In genomic region chr6:136752554-136752953, GRCh38 we compare ENCODE assay signal across 14 cellular contexts. TPM values are rescaled to one million over a fixed set of nuclear protein-coding genes. Genes with fewer than 3 reads are reported as not detected.
DNase-seq lines count a peak whose midpoint lies in the region; ATAC-seq, FAIRE-seq and TF ChIP-seq lines count a peak whose summit lies in the region.
"Had no signal": no experiment of that assay in that cellular context is flagged by ENCODE, and none has a peak within 500 bp of the region (broad histone marks: within the 10 kb centered on the region; RNA-seq: fewer than 3 reads in every experiment).

No MANE protein-coding gene starts in this region.

- H3K36me3 Mint-ChIP-seq in activated CD8-positive, alpha-beta T cell treated with anti-CD3 and anti-CD28 coated beads for 36 hours (ENCODE audit: low read depth) = no peaks in the 10 kb centered on the region
- no peaks in the 10 kb centered on the region for H3K36me3 Mint-ChIP-seq in type B pancreatic cell

- H3K27me3 ChIP-seq in HepG2 (ENCODE audit: control insufficient read depth in 1 of 2, insufficient read depth in 2 of 2, low read length in 2 of 2) (peaks cover 0 to 6% of the 10 kb centered on the region in 2 experiments; a peak in 2 of 5 replicates), upper lobe of right lung (no peaks in the 10 kb centered on the region)

- no peak overlapping the region for H3K27ac ChIP-seq in HepG2 (ENCODE audit: extremely low read length, insufficient read depth, low read length)
- H3K27ac ChIP-seq in upper lobe of right lung = no peak overlapping the region

- TF ChIP-seq CTCF in activated CD8-positive, alpha-beta T cell treated with anti-CD3 and anti-CD28 coated beads for 36 hours (IDR thresholded peaks at IDR 0.05) = no peak
- TF ChIP-seq CTCF in HepG2 (CRISPR knock-in tag; IDR thresholded peaks at IDR 0.05) (no peak), upper lobe of right lung (IDR thresholded peaks at IDR 0.05) (no peak), type B pancreatic cell (conservative IDR thresholded peaks at IDR 0.05) (no peak), GM10248 (IDR thresholded peaks at IDR 0.05; ENCODE audit: control extremely low read depth, extremely low read depth, low read depth, missing control alignments) (no peak)

- FAIRE-seq in HepG2 (lab: Jason Lieb, UNC) = no peak
- FAIRE-seq: keratinocyte had no signal

- H3K4me1 Mint-ChIP-seq in stimulated activated naive CD8-positive, alpha-beta T cell treated with anti-CD3 and anti-CD28 coated beads, Interleukin-15, amount 100 ng/mL, for 72 hours = peaks cover 80% of the 10 kb centered on the region
- H3K4me1 Mint-ChIP-seq in activated CD8-positive, alpha-beta T cell treated with anti-CD3 and anti-CD28 coated beads for 36 hours (ENCODE audit: low read depth) = peaks cover 61% of the 10 kb centered on the region
- H3K4me1 Mint-ChIP-seq in type B pancreatic cell (ENCODE audit: unreplicated experiment) = no peaks in the 10 kb centered on the region

- intact Hi-C loops in activated CD8-positive, alpha-beta T cell treated with anti-CD3 and anti-CD28 coated beads for 36 hours (cut with micrococcal nuclease) = loop anchor here (5.0 kb wide), 1 partner anchor 35 kb away; no protein-coding TSS in a partner anchor
- intact Hi-C loops in HepG2 (cut with micrococcal nuclease; ENCODE audit: unreplicated experiment) = no loop called here
- intact Hi-C loops in upper lobe of right lung (cut with DNase I) = no loop called here
- intact Hi-C loops in posterior vena cava (cut with DNase I) = no loop called here

- H3K9ac ChIP-seq in HepG2 (ENCODE audit: insufficient read depth, low read depth, low read length) = no peak overlapping the region

- in situ Hi-C loops in HepG2 (cut with HindIII; ENCODE audit: extremely low pct_ligation_motif_present, low pct_unique_long_range_greater_than_20kb) = no loop called here

- H3K27ac Mint-ChIP-seq in stimulated activated naive CD8-positive, alpha-beta T cell treated with anti-CD3 and anti-CD28 coated beads, Interleukin-15, amount 100 ng/mL, for 72 hours = peak overlapping the region; percentile 62 to 94
- H3K27ac Mint-ChIP-seq in activated CD8-positive, alpha-beta T cell treated with anti-CD3 and anti-CD28 coated beads for 36 hours = peak overlapping the region; percentile 67
- H3K27ac Mint-ChIP-seq in type B pancreatic cell = no peak overlapping the region

- H3K4me1 ChIP-seq in HepG2 (ENCODE audit: insufficient read depth, low read length) (no peaks in the 10 kb centered on the region), upper lobe of right lung (peaks cover 48% of the 10 kb centered on the region)

- no peak for TF ChIP-seq RAD21 in HepG2 (CRISPR knock-in tag; IDR thresholded peaks at IDR 0.05)

- H3K36me3 ChIP-seq in HepG2 (replicated peaks in 1 of 2; ENCODE audit: control insufficient read depth in 1 of 2, insufficient read depth in 2 of 2, low read length in 2 of 2) = no peaks in the 10 kb centered on the region
- no peaks in the 10 kb centered on the region for H3K36me3 ChIP-seq in upper lobe of right lung

- TF ChIP-seq POLR2A in HepG2 (IDR thresholded peaks at IDR 0.05; ENCODE audit: insufficient read depth in 1 of 2, low read depth in 2 of 2, low read length in 2 of 2) = no peak

- no peak for ATAC-seq in stimulated activated naive CD8-positive, alpha-beta T cell treated with anti-CD3 and anti-CD28 coated beads, Interleukin-15, amount 100 ng/mL, for 72 hours
- ATAC-seq in stimulated activated naive CD8-positive, alpha-beta T cell treated with anti-CD3 and anti-CD28 coated beads, Interleukin-15, Interleukin-2, amounts not matched to agents 100 U/mL and 50 U/mL, for 24 hours = no peak
- ATAC-seq in activated CD8-positive, alpha-beta T cell treated with anti-CD3 and anti-CD28 coated beads for 36 hours = no peak
- ATAC-seq in HepG2 (no peak), upper lobe of right lung (peak; percentile 64)

- H3K4me3 ChIP-seq in HepG2 (replicated peaks in 1 of 3; ENCODE audit: insufficient read depth in 1 of 3, low read depth in 2 of 3, low read length in 3 of 3) (no peak overlapping the region), upper lobe of right lung (no peak overlapping the region)

- H3K79me2 ChIP-seq in HepG2 (ENCODE audit: insufficient read depth, low read length) = no peaks in the 10 kb centered on the region

- TF ChIP-seq EP300 in HepG2 (IDR thresholded peaks at IDR 0.05; ENCODE audit: low read depth in 2 of 2, low read length in 2 of 2) (no peak), HepG2 (CRISPR knock-in tag; IDR thresholded peaks at IDR 0.05; ENCODE audit: borderline replicate concordance) (no peak)

- CTCF ChIA-PET in activated CD8-positive, alpha-beta T cell treated with anti-CD3 and anti-CD28 coated beads for 36 hours (lab: Charles Lee) = interaction anchor here (0.7 to 2.5 kb wide), 6 partner anchors 10 to 107 kb away, joined by 3 to 16 read pairs (median 3); partner anchors contain the start of gene MAP3K5
- CTCF ChIA-PET in HepG2 (lab: Yijun Ruan, JAX; ENCODE audit: low intra/inter-chr PET ratio, low total read pairs) (no interaction called here), GM10248 (lab: Yijun Ruan, JAX) (interaction anchor here (1.4 to 1.6 kb wide), 4 partner anchors 10 to 108 kb away, joined by 4 to 8 read pairs (median 6); partner anchors contain the start of gene MAP3K5)

- no TSS peak for BruUV-seq in HepG2 (replicated peaks; lab: Mats Ljungman, UMichigan)

- no peak overlapping the region for H3K4me2 ChIP-seq in HepG2 (ENCODE audit: low read depth, low read length)

- H3K9me3 ChIP-seq in HepG2 (ENCODE audit: low read length) (no peaks in the 10 kb centered on the region), upper lobe of right lung (no peaks in the 10 kb centered on the region)

- no peaks in the 10 kb centered on the region for H3K9me3 Mint-ChIP-seq in stimulated activated naive CD8-positive, alpha-beta T cell treated with anti-CD3 and anti-CD28 coated beads, Interleukin-15, amount 100 ng/mL, for 72 hours
- no peaks in the 10 kb centered on the region for H3K9me3 Mint-ChIP-seq in activated CD8-positive, alpha-beta T cell treated with anti-CD3 and anti-CD28 coated beads for 36 hours
- no peaks in the 10 kb centered on the region for H3K9me3 Mint-ChIP-seq in type B pancreatic cell
- H3K9me3 Mint-ChIP-seq: stimulated activated naive CD8-positive, alpha-beta T cell treated with anti-CD3 and anti-CD28 coated beads, Interleukin-15, Interleukin-2, amounts not matched to agents 100 ng/mL and 50 ng/mL, for 24 hours had no signal

- H4K20me1 ChIP-seq in HepG2 (ENCODE audit: insufficient read depth, low read length) = no peaks in the 10 kb centered on the region

- peak overlapping the region; percentile 65 to 75 for H3K4me3 Mint-ChIP-seq in stimulated activated naive CD8-positive, alpha-beta T cell treated with anti-CD3 and anti-CD28 coated beads, Interleukin-15, amount 100 ng/mL, for 72 hours
- no peak overlapping the region for H3K4me3 Mint-ChIP-seq in activated CD8-positive, alpha-beta T cell treated with anti-CD3 and anti-CD28 coated beads for 36 hours
- no peak overlapping the region for H3K4me3 Mint-ChIP-seq in type B pancreatic cell

- 54% methylated on average over 7 of the region's 7 CpGs for WGBS in HepG2 (ENCODE audit: low lambda C conversion rate)

- POLR2A ChIA-PET in activated CD8-positive, alpha-beta T cell treated with anti-CD3 and anti-CD28 coated beads for 36 hours (lab: Charles Lee) = interaction anchor here (1.0 to 2.8 kb wide), 2 partner anchors 9 to 40 kb away, joined by 3 to 12 read pairs; partner anchors contain the start of gene MAP3K5
- POLR2A ChIA-PET in HepG2 (lab: Yijun Ruan, JAX) (no interaction called here), GM10248 (lab: Yijun Ruan, JAX) (no interaction called here)

- no peak for DNase-seq in stimulated activated naive CD8-positive, alpha-beta T cell treated with anti-CD3 and anti-CD28 coated beads, Interleukin-15, amount 100 ng/mL, for 72 hours
- no peak for DNase-seq in stimulated activated naive CD8-positive, alpha-beta T cell treated with anti-CD3 and anti-CD28 coated beads, Interleukin-15, Interleukin-2, amounts not matched to agents 100 U/mL and 50 U/mL, for 24 hours
- DNase-seq in activated CD8-positive, alpha-beta T cell treated with anti-CD3 and anti-CD28 coated beads for 36 hours = no peak
- DNase-seq in HepG2 (ENCODE audit: low spot score) (no peak), upper lobe of right lung (no peak), type B pancreatic cell (ENCODE audit: extremely low spot score, unreplicated experiment) (no peak), GM10248 (ENCODE audit: extremely low spot score) (no peak), posterior vena cava (ENCODE audit: low spot score) (no peak)
- DNase-seq: activated CD4-positive, alpha-beta T cell treated with anti-CD3 and anti-CD28 coated beads, Interleukin-2, amount 50 U/mL, for 4 hours; dermis blood vessel endothelial cell; stimulated activated CD4-positive, alpha-beta T cell treated with anti-CD3 and anti-CD28 coated beads, Interleukin-1b, Interleukin-23, amount 100 ng/mL, for 48 hours had no signal

- no peak overlapping the region for H2AFZ ChIP-seq in HepG2 (ENCODE audit: low read length)

- H3K27me3 Mint-ChIP-seq in stimulated activated naive CD8-positive, alpha-beta T cell treated with anti-CD3 and anti-CD28 coated beads, Interleukin-15, amount 100 ng/mL, for 72 hours = peaks cover 18% of the 10 kb centered on the region
- no peaks in the 10 kb centered on the region for H3K27me3 Mint-ChIP-seq in activated CD8-positive, alpha-beta T cell treated with anti-CD3 and anti-CD28 coated beads for 36 hours
- H3K27me3 Mint-ChIP-seq in type B pancreatic cell = no peaks in the 10 kb centered on the region
- H3K27me3 Mint-ChIP-seq: stimulated activated naive CD8-positive, alpha-beta T cell treated with anti-CD3 and anti-CD28 coated beads, Interleukin-15, Interleukin-2, amounts not matched to agents 100 ng/mL and 50 ng/mL, for 24 hours had no signal

RNA-seq across cellular contexts. Expression of gene MAP3K5, which starts 39.7 kb away (rescaled TPM):
- total RNA-seq in activated CD8-positive, alpha-beta T cell treated with anti-CD3 and anti-CD28 coated beads for 36 hours = 1 to 10 TPM; 4.4 to 4.6 TPM
- total RNA-seq in HepG2 (2016; rRNA removed; fragmentation: Illumina TruSeq; extraction: Trizol) (not detected in 2 replicates), upper lobe of right lung (32.5 TPM), type B pancreatic cell (ENCODE audit: low replicate concordance) (4.7 and 9.9 TPM in 2 replicates), posterior vena cava (10 to 100 TPM; 15.0 to 16.4 TPM)
- under 0.01 TPM in 1 of 2 replicates, not detected in the other for total RNA-seq in HepG2 (2016; cell fraction: cytosol; rRNA removed; fragmentation: Illumina TruSeq; extraction: Trizol; ENCODE audit: low read depth)
- not detected in 2 replicates for total RNA-seq in HepG2 (2016; cell fraction: insoluble cytoplasmic fraction; rRNA removed; fragmentation: Illumina TruSeq; extraction: Trizol)
- total RNA-seq in HepG2 (2016; cell fraction: membrane; rRNA removed; fragmentation: Illumina TruSeq; extraction: Trizol) = not detected in 2 replicates
- not detected in 2 replicates for total RNA-seq in HepG2 (2016; cell fraction: nucleus; rRNA removed; fragmentation: Illumina TruSeq; extraction: Trizol)
- polyA plus RNA-seq in HepG2 (2011; rRNA removed) = not detected in 2 replicates
- polyA plus RNA-seq in HepG2 (2011; cell fraction: cytosol; rRNA removed) = not detected in 2 replicates
- polyA plus RNA-seq in HepG2 (2011; cell fraction: nucleus; rRNA removed) = not detected in 2 replicates
- not detected in 2 replicates for polyA plus RNA-seq in HepG2 (2012)
- not detected in 2 replicates for polyA plus RNA-seq in HepG2 (2016; cell fraction: cytosol; fragmentation: Illumina TruSeq; extraction: Trizol; ENCODE audit: low read depth)
- polyA plus RNA-seq in HepG2 (2016; cell fraction: insoluble cytoplasmic fraction; fragmentation: Illumina TruSeq; extraction: Trizol; ENCODE audit: low read depth) = not detected in 2 replicates
- not detected in 2 replicates for polyA plus RNA-seq in HepG2 (2016; cell fraction: membrane; fragmentation: Illumina TruSeq; extraction: Trizol; ENCODE audit: low read depth)
- polyA plus RNA-seq in HepG2 (2016; cell fraction: nucleus; fragmentation: Illumina TruSeq; extraction: Trizol; ENCODE audit: insufficient read depth, low read depth) = not detected in 2 replicates
- polyA minus RNA-seq in HepG2 (2011; rRNA and poly(A)+ RNA removed; ENCODE audit: low replicate concordance) = 8.5 TPM in 1 of 2 replicates, not detected in the other
- polyA minus RNA-seq in HepG2 (2011; cell fraction: cytosol; rRNA and poly(A)+ RNA removed) = 0.20 TPM in 1 of 2 replicates, not detected in the other
- not detected in 2 replicates for polyA minus RNA-seq in HepG2 (2011; cell fraction: nucleus; rRNA and poly(A)+ RNA removed)
- total RNA-seq: G401 had no signal

Comparison
In these comparisons a context has a peak if more than half of its experiments do, and no peak if none do; other contexts are left out.
1. H3K4me3 Mint-ChIP-seq: peak in stimulated activated naive CD8-positive, alpha-beta T cell treated with anti-CD3 and anti-CD28 coated beads, Interleukin-15, amount 100 ng/mL, for 72 hours (2 of 2); none in activated CD8-positive, alpha-beta T cell treated with anti-CD3 and anti-CD28 coated beads for 36 hours (single experiment) and type B pancreatic cell (single experiment).